In the genomic region with DNA sequence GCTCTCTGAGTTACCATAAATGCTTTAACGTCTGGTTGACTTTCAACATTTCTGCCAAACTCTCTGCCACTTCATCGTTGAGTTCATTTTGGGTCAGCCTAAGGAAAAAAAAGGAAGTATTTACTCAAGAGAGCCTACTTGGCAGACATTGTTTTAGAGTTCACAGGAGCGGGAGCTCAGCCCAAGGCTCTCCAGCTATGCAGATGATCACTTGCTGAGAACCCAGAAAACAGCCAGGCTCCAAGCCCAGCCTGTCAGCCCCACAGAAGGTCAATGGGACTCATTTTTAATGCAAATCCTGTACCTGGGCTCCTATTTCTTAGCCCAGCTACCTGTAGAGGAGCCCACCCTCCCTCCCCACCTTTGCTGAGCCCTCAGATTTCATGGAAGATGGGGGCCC, we compare ENCODE assay signal across 10 cellular contexts. TPM values are rescaled to one million over a fixed set of nuclear protein-coding genes. Genes with fewer than 3 reads are reported as not detected.
DNase-seq lines count a peak whose midpoint lies in the region; ATAC-seq and TF ChIP-seq lines count a peak whose summit lies in the region.
"Had no signal": no experiment of that assay in that cellular context is flagged by ENCODE, and none has a peak within 500 bp of the region (broad histone marks: within the 10 kb centered on the region; RNA-seq: fewer than 3 reads in every experiment).

No MANE protein-coding gene starts in this region.

- H3K36me3 ChIP-seq in BLaER1 (peaks cover 41% of the 10 kb centered on the region), OCI-LY7 (ENCODE audit: insufficient read depth, low read length) (peaks cover 15% of the 10 kb centered on the region; the same call in 1 of the 2 replicates), gastroesophageal sphincter (peaks cover 0 to 64% of the 10 kb centered on the region in 2 donors)

- 7 to 11% methylated on average over 3 of the region's 3 CpGs for WGBS in gastroesophageal sphincter (ENCODE audit: low coverage in 1 of 2), 2 donors

- H4K20me1 ChIP-seq in BLaER1 (no peaks in the 10 kb centered on the region), OCI-LY7 (ENCODE audit: insufficient read depth, low read length) (no peaks in the 10 kb centered on the region)

- H3K4me2 ChIP-seq in BLaER1, result peak overlapping the region; percentile 88
- peak overlapping the region; percentile 78 for H3K4me2 ChIP-seq in OCI-LY7 (ENCODE audit: low read length)

- no peak for TF ChIP-seq POLR2A in gastroesophageal sphincter (IDR thresholded peaks at IDR 0.05)

- H3K9me2 ChIP-seq in OCI-LY7 (ENCODE audit: insufficient read depth, low read length), result no peaks in the 10 kb centered on the region

- CTCF ChIA-PET in OCI-LY7 (lab: Charles Lee; ENCODE audit: unreplicated experiment), result no interaction called here

- peaks cover 27% of the 10 kb centered on the region for H3K4me1 Mint-ChIP-seq in endothelial cell (ENCODE audit: unreplicated experiment)

- no peak for TF ChIP-seq CTCF in OCI-LY7 (conservative IDR thresholded peaks at IDR 0.05; ENCODE audit: low read length)
- TF ChIP-seq CTCF in gastroesophageal sphincter (IDR thresholded peaks at IDR 0.05), result no peak
- TF ChIP-seq CTCF in endothelial cell (IDR thresholded peaks at IDR 0.05; ENCODE audit: unreplicated experiment), result no peak

- DNase-seq in OCI-LY7 (ENCODE audit: low spot score) (no peak), pons (ENCODE audit: low spot score) (peak; percentile 87), cerebellar nuclear complex (lab: John Stamatoyannopoulos, UW) (no peak), endothelial cell (ENCODE audit: low spot score) (no peak)
- no peak for DNase-seq in stimulated activated naive CD4-positive, alpha-beta T cell treated with Interleukin-2 at 50 U/mL for 16 hours (lab: John Stamatoyannopoulos, UW)
- DNase-seq in effector CD8-positive, alpha-beta T cell (lab: John Stamatoyannopoulos, UW), result no peak
- DNase-seq: activated gamma-delta T cell treated with Interleukin-2 at 50 U/mL for 16 hours had no signal

- peaks cover 17% of the 10 kb centered on the region for H3K27me3 Mint-ChIP-seq in endothelial cell (ENCODE audit: unreplicated experiment)

- no peak overlapping the region for H2AFZ ChIP-seq in OCI-LY7 (ENCODE audit: low read length)

- POLR2A ChIA-PET in OCI-LY7 (lab: Charles Lee), result interaction anchor here (0.7 kb wide), 1 partner anchor 301 kb away, joined by 3 read pairs; no protein-coding TSS in a partner anchor

- no peaks in the 10 kb centered on the region for H3K9me3 Mint-ChIP-seq in endothelial cell (ENCODE audit: unreplicated experiment)

- BruUV-seq in OCI-LY7 (replicated peaks; lab: Mats Ljungman, UMichigan), result no TSS peak

- H3K9me3 ChIP-seq in BLaER1 (0 out of 2 replicates have a peak, but pooled peaks cover 14% of the 10 kb centered on the region), OCI-LY7 (ENCODE audit: low read length) (peaks cover 11% of the 10 kb centered on the region; the same call in 1 of the 2 replicates), gastroesophageal sphincter (no peaks in the 10 kb centered on the region)

- no peak overlapping the region for H3K4me3 ChIP-seq in BLaER1
- H3K4me3 ChIP-seq in OCI-LY7 (ENCODE audit: low read depth, low read length, poor library complexity, severe bottlenecking), result no peak overlapping the region
- no peak overlapping the region for H3K4me3 ChIP-seq in gastroesophageal sphincter

- peaks cover 73% of the 10 kb centered on the region for H3K4me1 ChIP-seq in BLaER1
- H3K4me1 ChIP-seq in OCI-LY7 (ENCODE audit: insufficient read depth, low read length, poor library complexity, severe bottlenecking), result peaks cover 61% of the 10 kb centered on the region
- H3K4me1 ChIP-seq in gastroesophageal sphincter, result peaks cover 5 to 76% (median 34%) of the 10 kb centered on the region in 3 donors

- no peaks in the 10 kb centered on the region for H3K27me3 ChIP-seq in BLaER1
- H3K27me3 ChIP-seq in gastroesophageal sphincter, result no peaks in the 10 kb centered on the region

- H3K4me3 Mint-ChIP-seq in endothelial cell (ENCODE audit: unreplicated experiment), result no peak overlapping the region

- H3K27ac ChIP-seq in BLaER1, result peak overlapping the region; percentile 68; the same call in 1 of the 2 replicates
- no peak overlapping the region for H3K27ac ChIP-seq in OCI-LY7 (ENCODE audit: low read depth, low read length, poor library complexity, severe bottlenecking)
- peak overlapping the region; percentile 55 to 81 (median 76) for H3K27ac ChIP-seq in gastroesophageal sphincter

- H3K36me3 Mint-ChIP-seq in endothelial cell (ENCODE audit: low read depth, unreplicated experiment), result peaks cover 61% of the 10 kb centered on the region

- TF ChIP-seq EP300 in gastroesophageal sphincter (IDR thresholded peaks at IDR 0.05), result no peak

- no peak overlapping the region for H3K27ac Mint-ChIP-seq in endothelial cell (ENCODE audit: unreplicated experiment)

- no peaks in the 10 kb centered on the region for H3K79me2 ChIP-seq in OCI-LY7 (ENCODE audit: insufficient read depth, low read depth, low read length)

- 0 out of 2 replicates have a peak overlapping the region, but pooled peaks have one; percentile 37 for H3K9ac ChIP-seq in BLaER1

- intact Hi-C loops in OCI-LY7 (cut with micrococcal nuclease; ENCODE audit: unreplicated experiment), result no loop called here

- ATAC-seq in gastroesophageal sphincter, result peak; percentile 92
- ATAC-seq: Panc1 had no signal

RNA-seq across cellular contexts. Expression of a gene that starts 45.5 kb away (rescaled TPM):
- total RNA-seq in OCI-LY7 (2014; rRNA removed; shearing (Covaris generic)), result 8.4 and 9.5 TPM in 2 replicates
- 10.3 and 11.9 TPM in 2 replicates for total RNA-seq in OCI-LY7 (2022)
- 10 to 100 TPM; 10.3 to 28.1 (median 16.9) TPM for total RNA-seq in gastroesophageal sphincter
- total RNA-seq in endothelial cell (ENCODE audit: unreplicated experiment), result 32.7 TPM
